Comparison of ENCODE assay signal across 8 cellular contexts in the genomic region with DNA sequence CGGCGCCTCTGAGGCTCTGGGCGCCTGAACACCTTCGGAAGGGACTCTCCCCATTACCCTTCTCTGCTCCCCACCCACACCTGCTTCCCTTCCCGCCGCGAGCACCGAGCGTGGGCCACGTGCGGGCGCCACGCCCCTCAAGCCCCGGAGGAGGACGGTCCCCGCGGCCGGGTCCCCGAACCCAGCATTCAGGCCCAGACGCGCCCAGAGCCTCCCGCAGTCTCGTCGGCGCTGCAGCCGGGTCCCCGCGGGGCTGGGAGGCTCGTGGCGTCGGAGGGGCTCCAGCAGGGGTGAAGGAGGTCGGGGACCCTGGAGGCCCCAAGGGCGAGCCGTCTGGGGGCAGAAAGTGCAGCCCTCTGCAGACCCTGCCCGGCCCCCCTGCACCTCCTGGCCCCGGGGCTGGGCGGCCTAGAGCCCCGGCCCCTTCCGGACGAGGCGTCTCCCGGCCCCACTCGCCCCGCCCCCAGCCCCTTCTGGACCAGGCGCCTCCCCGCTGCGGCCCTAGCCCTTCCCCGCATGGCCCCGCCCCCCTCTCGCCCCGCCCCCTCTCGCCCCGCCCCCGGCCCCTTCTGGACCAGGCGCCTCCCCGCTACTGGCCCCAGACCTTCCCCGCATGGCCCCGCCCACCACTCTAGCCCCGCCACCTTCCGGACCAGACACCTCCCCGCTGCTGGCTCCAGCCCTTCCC. TPM values are rescaled to one million over a fixed set of nuclear protein-coding genes. Genes with fewer than 3 reads are reported as not detected.
DNase-seq lines count a peak whose midpoint lies in the region; ATAC-seq and TF ChIP-seq lines count a peak whose summit lies in the region.

No MANE protein-coding gene starts in this region.

- H3K4me1 Mint-ChIP-seq in HFFc6 (ENCODE audit: low read depth), result peaks cover 4% of the 10 kb centered on the region; the same call in 1 of the 2 replicates

- peaks cover 27% of the 10 kb centered on the region for H3K27me3 Mint-ChIP-seq in HFFc6 (ENCODE audit: insufficient read depth)

- H3K36me3 Mint-ChIP-seq in HFFc6 (ENCODE audit: low read depth), result no peaks in the 10 kb centered on the region

- ATAC-seq in HG03469 (IDR thresholded peaks at IDR 0.05; ENCODE audit: unreplicated experiment), result no peak

- DNase-seq in GDM1 (lab: John Stamatoyannopoulos, UW), result peak; percentile 73
- DNase-seq in HFFc6, result peak; percentile 36
- peak; percentile 47 to 50 for DNase-seq in NCI-H1930 (lab: John Stamatoyannopoulos, UW)
- DNase-seq in activated CD4-positive, CD25-positive, alpha-beta regulatory T cell treated with anti-CD3 and anti-CD28 coated beads, Interleukin-2, amount 50 U/mL, for 72 hours, result peak; percentile 89
- peak; percentile 70 for DNase-seq in cerebellar cortex (ENCODE audit: low spot score)
- peak; percentile 78 for DNase-seq in kidney tubule cell (ENCODE audit: low spot score)
- DNase-seq in stimulated activated CD4-positive, alpha-beta T cell treated with anti-CD3 and anti-CD28 coated beads, Interleukin-2, amount 100 ng/mL, for 24 hours, result peak; percentile 86 to 93

- no peak overlapping the region for H3K27ac Mint-ChIP-seq in HFFc6

- no peak for TF ChIP-seq CTCF in HFFc6 (IDR thresholded peaks at IDR 0.05)

- no peaks in the 10 kb centered on the region for H3K9me3 Mint-ChIP-seq in HFFc6

- no peak overlapping the region for H3K4me3 Mint-ChIP-seq in HFFc6

RNA-seq across cellular contexts. Expression of a gene that starts 0.4 kb away (rescaled TPM):
- 1 to 10 TPM in 4 of 6 experiments, under 1 TPM in 2; 0.38 to 3.4 (median 1.6) TPM for total RNA-seq in HFFc6 (2021; fragmentation: NEBNext Ultra II Directional; extraction: Animal tissue kit (Norgen Biotek cat#: 25700))

RNA-seq across cellular contexts. Expression of a gene that starts 19.9 kb away (rescaled TPM):
- total RNA-seq in HFFc6 (2021; fragmentation: NEBNext Ultra II Directional; extraction: Animal tissue kit (Norgen Biotek cat#: 25700)), result not detected

RNA-seq across cellular contexts. Expression of a gene that starts 24.1 kb away (rescaled TPM):
- total RNA-seq in HFFc6 (2021; fragmentation: NEBNext Ultra II Directional; extraction: Animal tissue kit (Norgen Biotek cat#: 25700)), result 10 to 100 TPM; 39.1 to 51.0 (median 45.2) TPM

Comparison
In these comparisons a context has a peak if more than half of its experiments do, and no peak if none do; other contexts are left out.
1. DNase-seq: peak in every context shown above with its lines; median percentile 90 in stimulated activated CD4-positive, alpha-beta T cell treated with anti-CD3 and anti-CD28 coated beads, Interleukin-2, amount 100 ng/mL, for 24 hours; 89 in activated CD4-positive, CD25-positive, alpha-beta regulatory T cell treated with anti-CD3 and anti-CD28 coated beads, Interleukin-2, amount 50 U/mL, for 72 hours; 78 in kidney tubule cell; 73 in GDM1; 70 in cerebellar cortex; 48 in NCI-H1930; 36 in HFFc6.